ENCODE assay signal across 30 cellular contexts in the genomic region with DNA sequence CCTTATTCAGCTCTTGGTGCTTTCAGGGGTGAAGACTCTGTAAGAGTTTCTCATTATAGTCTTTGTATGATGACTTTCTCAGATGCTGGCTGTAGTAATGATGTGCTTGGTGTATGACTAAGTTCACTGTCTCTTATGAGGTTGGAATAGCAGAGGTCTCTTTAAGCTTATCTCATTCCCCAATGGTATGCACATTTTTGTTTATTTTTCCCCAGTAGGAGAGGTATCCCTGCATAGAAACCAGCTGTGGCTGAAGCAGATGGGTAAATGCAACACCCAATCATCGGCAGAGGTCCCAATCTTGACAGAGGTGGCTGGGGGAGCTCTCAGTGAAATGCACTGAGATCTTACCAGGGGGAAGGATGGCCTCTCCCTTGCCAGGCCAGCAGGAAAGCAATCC. TPM values are rescaled to one million over a fixed set of nuclear protein-coding genes. Genes with fewer than 3 reads are reported as not detected.
DNase-seq lines count a peak whose midpoint lies in the region; ATAC-seq, FAIRE-seq and TF ChIP-seq lines count a peak whose summit lies in the region.
"Had no signal": no experiment of that assay in that cellular context is flagged by ENCODE, and none has a peak within 500 bp of the region (broad histone marks: within the 10 kb centered on the region; RNA-seq: fewer than 3 reads in every experiment).

No MANE protein-coding gene starts in this region.

- in situ Hi-C loops in astrocyte of the spinal cord (cut with HindIII; ENCODE audit: low sequenced_read_pairs), result no loop called here

- H3K27ac ChIP-seq in vagina, result peak overlapping the region; percentile 58
- no peak overlapping the region for H3K27ac ChIP-seq in colonic mucosa
- H3K27ac ChIP-seq: esophagus muscularis mucosa, pancreas, right atrium auricular region, uterus had no signal

- TF ChIP-seq POLR2A in vagina (IDR thresholded peaks at IDR 0.05), result no peak

- no peak for FAIRE-seq in GM19239 (lab: Jason Lieb, UNC)
- FAIRE-seq: GM12878, pancreas had no signal

- H3K9me3 ChIP-seq in vagina, result no peaks in the 10 kb centered on the region
- no peaks in the 10 kb centered on the region for H3K9me3 ChIP-seq in colonic mucosa
- H3K9me3 ChIP-seq: esophagus muscularis mucosa, HAP-1, pancreas, uterus had no signal

- ATAC-seq in Right ventricle myocardium inferior, result no peak
- ATAC-seq: GM12878; pancreas; stimulated activated naive B cell treated with anti-CD40 and anti-IgM and Interleukin-4, amounts not matched to agents 10 μg/mL and 1 μg/mL and 100 μg/mL, for 72 hours had no signal

- H3K4me3 ChIP-seq in astrocyte of the spinal cord (ENCODE audit: low read depth, low read length), result no peak overlapping the region
- H3K4me3 ChIP-seq in vagina, result no peak overlapping the region
- H3K4me3 ChIP-seq in colonic mucosa, result no peak overlapping the region
- H3K4me3 ChIP-seq: esophagus muscularis mucosa, GM12878, HAP-1, pancreas, right atrium auricular region, uterus had no signal

- H3K27me3 ChIP-seq in vagina (no peaks in the 10 kb centered on the region), colonic mucosa (no peaks in the 10 kb centered on the region)
- H3K27me3 ChIP-seq: esophagus muscularis mucosa, pancreas, right atrium auricular region, uterus had no signal

- no peak overlapping the region for H3K9ac ChIP-seq in colonic mucosa (ENCODE audit: low read depth in 2 of 2, low read length in 2 of 2)

- DNase-seq in GM03348 (ENCODE audit: low spot score), result peak; percentile 6
- peak; percentile 82 for DNase-seq in astrocyte of the spinal cord (ENCODE audit: low read depth, low spot score)
- peak; percentile 25 for DNase-seq in kidney tubule cell (ENCODE audit: low spot score)
- DNase-seq in vagina (ENCODE audit: extremely low spot score in 2 of 2), result no peak
- DNase-seq in GM19239 (ENCODE audit: insufficient read length, low spot score), result no peak
- no peak for DNase-seq in Right ventricle myocardium inferior (ENCODE audit: missing footprints)
- DNase-seq in colonic mucosa, result no peak
- DNase-seq: activated naive CD4-positive, alpha-beta T cell treated with anti-CD3 and anti-CD28 coated beads for 36 hours; amniotic stem cell; CD8-positive, alpha-beta memory T cell; cortex of kidney; DMS53; glutamatergic neuron; left cardiac atrium; naive B cell; NCI-H1105 treated with DMSO at 0.1 percent for 48 hours; NCI-H2029 treated with DMSO at 0.1 percent for 48 hours; NCI-H226; NCI-H774; pancreas; stimulated activated CD4-positive, alpha-beta T cell treated with anti-CD3 and anti-CD28 coated beads, Interleukin-12 subunit alpha, Interleukin-12 subunit beta, amount 100 ng/mL, for 4 hours; stimulated activated CD4-positive, alpha-beta T cell treated with anti-CD3 and anti-CD28 coated beads, Interleukin-4, amount 100 ng/mL, for 24 hours; stimulated activated naive B cell treated with anti-CD40 and anti-IgM and Interleukin-4, amounts not matched to agents 10 μg/mL and 1 μg/mL and 100 μg/mL, for 72 hours; uterus had no signal

- no peaks in the 10 kb centered on the region for H3K4me1 ChIP-seq in vagina
- H3K4me1 ChIP-seq in colonic mucosa, result no peaks in the 10 kb centered on the region
- H3K4me1 ChIP-seq: esophagus muscularis mucosa, HAP-1, pancreas, right atrium auricular region, uterus had no signal

- intact Hi-C loops in vagina (cut with DNase I) (no loop called here), Right ventricle myocardium inferior (cut with DNase I) (no loop called here), colonic mucosa (cut with DNase I) (no loop called here)

- H3K36me3 ChIP-seq in vagina (no peaks in the 10 kb centered on the region), colonic mucosa (no peaks in the 10 kb centered on the region)
- H3K36me3 ChIP-seq: esophagus muscularis mucosa, HAP-1, pancreas, right atrium auricular region, uterus had no signal

- TF ChIP-seq CTCF in astrocyte of the spinal cord (IDR thresholded peaks at IDR 0.05; ENCODE audit: low read depth, low read length), result no peak
- no peak for TF ChIP-seq CTCF in vagina (IDR thresholded peaks at IDR 0.05)
- no peak for TF ChIP-seq CTCF in colonic mucosa (IDR thresholded peaks at IDR 0.05)

RNA-seq across cellular contexts. Expression of a gene that starts 34.6 kb away (rescaled TPM):
- 53.0 TPM for total RNA-seq in vagina
- total RNA-seq in Right ventricle myocardium inferior, result not detected
- not detected for total RNA-seq in colonic mucosa
- total RNA-seq: activated naive CD4-positive, alpha-beta T cell treated with anti-CD3 and anti-CD28 coated beads for 36 hours; CD8-positive, alpha-beta memory T cell; endodermal cell; GM12878; OCI-LY7; right atrium auricular region had no signal

Comparison
In these comparisons a context has a peak if more than half of its experiments do, and no peak if none do; other contexts are left out.
1. DNase-seq: peak in GM03348 (single experiment), astrocyte of the spinal cord (single experiment) and kidney tubule cell (single experiment); none in vagina (0 of 2), GM19239 (single experiment), Right ventricle myocardium inferior (single experiment) and colonic mucosa (single experiment).
2. RNA of a gene that starts 34.6 kb away (total RNA-seq): 53.0 TPM in vagina (single experiment); not detected in Right ventricle myocardium inferior (single experiment) and not detected in colonic mucosa; every median in the first group is over 10 times any median in the second.